ENCODE assay signal across 8 cellular contexts in the genomic region with DNA sequence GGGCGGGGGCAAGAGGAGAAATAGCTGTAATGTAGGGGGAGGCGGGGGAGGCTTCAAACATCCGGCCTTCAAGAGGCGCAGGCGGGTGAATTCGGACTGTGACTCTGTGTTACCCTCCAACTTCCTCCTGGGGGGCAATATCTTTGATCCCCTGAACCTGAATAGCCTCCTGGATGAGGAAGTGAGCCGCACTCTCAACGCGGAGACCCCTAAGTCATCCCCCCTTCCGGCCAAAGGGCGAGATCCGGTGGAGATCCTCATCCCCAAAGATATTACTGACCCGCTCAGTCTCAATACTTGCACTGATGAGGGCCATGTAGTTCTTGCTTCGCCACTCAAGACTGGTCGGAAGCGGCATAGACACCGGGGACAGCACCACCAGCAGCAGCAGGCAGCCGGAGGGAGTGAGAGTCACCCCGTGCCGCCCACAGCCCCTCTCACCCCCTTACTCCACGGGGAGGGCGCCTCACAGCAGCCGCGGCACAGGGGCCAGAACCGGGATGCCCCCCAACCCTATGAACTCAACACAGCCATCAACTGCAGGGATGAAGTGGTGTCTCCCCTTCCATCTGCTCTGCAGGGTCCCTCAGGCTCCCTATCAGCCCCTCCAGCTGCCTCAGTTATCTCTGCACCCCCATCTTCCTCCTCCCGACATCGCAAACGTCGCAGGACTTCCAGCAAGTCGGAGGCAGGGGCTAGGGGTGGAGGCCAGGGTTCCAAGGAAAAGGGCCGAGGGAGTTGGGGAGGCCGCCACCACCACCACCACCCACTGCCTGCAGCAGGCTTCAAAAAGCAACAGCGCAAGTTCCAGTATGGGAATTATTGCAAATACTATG. TPM values are rescaled to one million over a fixed set of nuclear protein-coding genes. Genes with fewer than 3 reads are reported as not detected.
DNase-seq lines count a peak whose midpoint lies in the region; ATAC-seq and TF ChIP-seq lines count a peak whose summit lies in the region.

No MANE protein-coding gene starts in this region.

- H3K27ac ChIP-seq in CD4-positive, CD25-positive, alpha-beta regulatory T cell (ENCODE audit: insufficient read depth, low read length, poor library complexity, severe bottlenecking): peak overlapping the region; percentile 100

- peak overlapping the region; percentile 75 for H3K4me3 ChIP-seq in CD4-positive, CD25-positive, alpha-beta regulatory T cell (ENCODE audit: low read depth, low read length)
- H3K4me3 ChIP-seq in foreskin fibroblast (ENCODE audit: low read depth in 1 of 2, low read length in 2 of 2): peak overlapping the region; percentile 56 to 93

- ATAC-seq in CD4-positive, CD25-positive, alpha-beta regulatory T cell (ENCODE audit: low read depth in 2 of 2): no peak
- ATAC-seq in activated T-helper 17 cell treated with anti-CD3 and anti-CD28 coated beads, Interleukin-2, amount 50 U/mL, for 72 hours (replicated peaks): no peak
- ATAC-seq in GM18870 (IDR thresholded peaks at IDR 0.05; ENCODE audit: unreplicated experiment): no peak

- peaks cover 32% of the 10 kb centered on the region for H3K36me3 Mint-ChIP-seq in CD4-positive, CD25-positive, alpha-beta regulatory T cell
- peaks cover 3% of the 10 kb centered on the region for H3K36me3 Mint-ChIP-seq in IgD-negative memory B cell
- H3K36me3 Mint-ChIP-seq in activated T-helper 17 cell treated with anti-CD3 and anti-CD28 coated beads, Interleukin-2, amount 50 U/mL, for 72 hours (ENCODE audit: low read depth): peaks cover 76% of the 10 kb centered on the region

- H3K9me3 ChIP-seq in CD4-positive, CD25-positive, alpha-beta regulatory T cell (ENCODE audit: control insufficient read depth in 2 of 2, low read length in 2 of 2): no peaks in the 10 kb centered on the region

- peaks cover 20% of the 10 kb centered on the region for H3K27me3 Mint-ChIP-seq in CD4-positive, CD25-positive, alpha-beta regulatory T cell
- peaks cover 6% of the 10 kb centered on the region for H3K27me3 Mint-ChIP-seq in IgD-negative memory B cell
- no peaks in the 10 kb centered on the region for H3K27me3 Mint-ChIP-seq in activated T-helper 17 cell treated with anti-CD3 and anti-CD28 coated beads, Interleukin-2, amount 50 U/mL, for 72 hours

- H3K9me3 Mint-ChIP-seq in CD4-positive, CD25-positive, alpha-beta regulatory T cell: peaks cover 0 to 4% (median 0%) of the 10 kb centered on the region in 7 donors
- H3K9me3 Mint-ChIP-seq in IgD-negative memory B cell: no peaks in the 10 kb centered on the region
- H3K9me3 Mint-ChIP-seq in activated T-helper 17 cell treated with anti-CD3 and anti-CD28 coated beads, Interleukin-2, amount 50 U/mL, for 72 hours: peaks cover 4% of the 10 kb centered on the region

- peak in 2 of 3 donors; percentile 42 to 49 for DNase-seq in CD4-positive, CD25-positive, alpha-beta regulatory T cell
- DNase-seq in foreskin fibroblast (peak in 1 of 2 donors; percentile 52), pons (ENCODE audit: low spot score) (peak; percentile 30), NCI-H1436 treated with DMSO at 0.1 percent for 48 hours (lab: John Stamatoyannopoulos, UW) (no peak), globus pallidus (ENCODE audit: low spot score) (no peak)

- no peaks in the 10 kb centered on the region for H3K27me3 ChIP-seq in CD4-positive, CD25-positive, alpha-beta regulatory T cell (ENCODE audit: control insufficient read depth, insufficient read depth, low read length)

- peak overlapping the region; percentile 90 to 96 (median 92) for H3K4me3 Mint-ChIP-seq in CD4-positive, CD25-positive, alpha-beta regulatory T cell
- H3K4me3 Mint-ChIP-seq in IgD-negative memory B cell: peak overlapping the region; percentile 84 to 98 (median 89)
- peak overlapping the region; percentile 87 for H3K4me3 Mint-ChIP-seq in activated T-helper 17 cell treated with anti-CD3 and anti-CD28 coated beads, Interleukin-2, amount 50 U/mL, for 72 hours

- H3K27ac Mint-ChIP-seq in CD4-positive, CD25-positive, alpha-beta regulatory T cell: peak overlapping the region; percentile 64 to 100 (median 83)
- H3K27ac Mint-ChIP-seq in IgD-negative memory B cell: peak overlapping the region; percentile 95 to 100 (median 99)
- H3K27ac Mint-ChIP-seq in activated T-helper 17 cell treated with anti-CD3 and anti-CD28 coated beads, Interleukin-2, amount 50 U/mL, for 72 hours: peak overlapping the region; percentile 84

- TF ChIP-seq CTCF in foreskin fibroblast (IDR thresholded peaks at IDR 0.05; ENCODE audit: low read depth, low read length): no peak

- H3K4me1 Mint-ChIP-seq in CD4-positive, CD25-positive, alpha-beta regulatory T cell: peaks cover 0 to 69% (median 39%) of the 10 kb centered on the region in 4 donors
- peaks cover 18 to 35% (median 29%) of the 10 kb centered on the region in 3 donors for H3K4me1 Mint-ChIP-seq in IgD-negative memory B cell
- H3K4me1 Mint-ChIP-seq in activated T-helper 17 cell treated with anti-CD3 and anti-CD28 coated beads, Interleukin-2, amount 50 U/mL, for 72 hours: peaks cover 38% of the 10 kb centered on the region

- peaks cover 19% of the 10 kb centered on the region for H3K36me3 ChIP-seq in CD4-positive, CD25-positive, alpha-beta regulatory T cell (ENCODE audit: control insufficient read depth, insufficient read depth, low read length)

- H3K4me1 ChIP-seq in CD4-positive, CD25-positive, alpha-beta regulatory T cell (ENCODE audit: control insufficient read depth, insufficient read depth, low read length, poor library complexity, severe bottlenecking): peaks cover 58% of the 10 kb centered on the region

RNA-seq across cellular contexts. Expression of a gene that starts 1.0 kb away (rescaled TPM):
- 73.1 TPM for total RNA-seq in CD4-positive, CD25-positive, alpha-beta regulatory T cell
- 10 to 100 TPM; 10.2 to 15.9 (median 13.5) TPM for polyA plus RNA-seq in CD4-positive, CD25-positive, alpha-beta regulatory T cell
- 19.8 TPM for polyA plus RNA-seq in IgD-negative memory B cell
- 10 to 100 TPM; 59.5 to 65.2 TPM for total RNA-seq in activated T-helper 17 cell treated with anti-CD3 and anti-CD28 coated beads, Interleukin-2, amount 50 U/mL, for 72 hours

RNA-seq across cellular contexts. Expression of a gene that starts 2.2 kb away (rescaled TPM):
- total RNA-seq in CD4-positive, CD25-positive, alpha-beta regulatory T cell: 4.0 TPM
- 1 to 10 TPM; 2.2 to 5.4 (median 4.0) TPM for polyA plus RNA-seq in CD4-positive, CD25-positive, alpha-beta regulatory T cell
- 12.1 TPM for polyA plus RNA-seq in IgD-negative memory B cell
- total RNA-seq in activated T-helper 17 cell treated with anti-CD3 and anti-CD28 coated beads, Interleukin-2, amount 50 U/mL, for 72 hours: 1 to 10 TPM; 3.1 to 3.8 TPM

RNA-seq across cellular contexts. Expression of a gene that starts 5.6 kb away (rescaled TPM):
- total RNA-seq in CD4-positive, CD25-positive, alpha-beta regulatory T cell: 52.8 TPM
- 10 to 100 TPM; 42.3 to 72.2 (median 49.4) TPM for polyA plus RNA-seq in CD4-positive, CD25-positive, alpha-beta regulatory T cell
- 39.3 TPM for polyA plus RNA-seq in IgD-negative memory B cell
- 10 to 100 TPM; 51.2 to 63.6 TPM for total RNA-seq in activated T-helper 17 cell treated with anti-CD3 and anti-CD28 coated beads, Interleukin-2, amount 50 U/mL, for 72 hours

RNA-seq across cellular contexts. Expression of a gene that starts 33.4 kb away (rescaled TPM):
- 3.7 TPM for total RNA-seq in CD4-positive, CD25-positive, alpha-beta regulatory T cell
- polyA plus RNA-seq in CD4-positive, CD25-positive, alpha-beta regulatory T cell: under 1 TPM in 2 of 4 donors, not detected in 2; 0.32 TPM
- 0.78 TPM for polyA plus RNA-seq in IgD-negative memory B cell
- total RNA-seq in activated T-helper 17 cell treated with anti-CD3 and anti-CD28 coated beads, Interleukin-2, amount 50 U/mL, for 72 hours: 10 to 100 TPM in 1 of 2 donors, 1 to 10 TPM in 1; 3.3 to 17.3 TPM

RNA-seq across cellular contexts. Expression of a gene that starts 48.3 kb away (rescaled TPM):
- 113 TPM for total RNA-seq in CD4-positive, CD25-positive, alpha-beta regulatory T cell
- polyA plus RNA-seq in CD4-positive, CD25-positive, alpha-beta regulatory T cell: 10 to 100 TPM; 22.2 to 35.8 (median 33.4) TPM
- 25.6 TPM for polyA plus RNA-seq in IgD-negative memory B cell
- 100 to 1,000 TPM in 1 of 2 donors, 10 to 100 TPM in 1; 88.5 to 163 TPM for total RNA-seq in activated T-helper 17 cell treated with anti-CD3 and anti-CD28 coated beads, Interleukin-2, amount 50 U/mL, for 72 hours

Comparison
In these comparisons a context has a peak if more than half of its experiments do, and no peak if none do; other contexts are left out.
1. DNase-seq: peak in CD4-positive, CD25-positive, alpha-beta regulatory T cell (2 of 3) and pons (single experiment); none in NCI-H1436 treated with DMSO at 0.1 percent for 48 hours (single experiment) and globus pallidus (single experiment).
2. Peak in every context shown above with its lines, with median percentiles within 50 percentile points of each other: H3K27ac Mint-ChIP-seq and H3K4me3 Mint-ChIP-seq.